In the genomic region with DNA sequence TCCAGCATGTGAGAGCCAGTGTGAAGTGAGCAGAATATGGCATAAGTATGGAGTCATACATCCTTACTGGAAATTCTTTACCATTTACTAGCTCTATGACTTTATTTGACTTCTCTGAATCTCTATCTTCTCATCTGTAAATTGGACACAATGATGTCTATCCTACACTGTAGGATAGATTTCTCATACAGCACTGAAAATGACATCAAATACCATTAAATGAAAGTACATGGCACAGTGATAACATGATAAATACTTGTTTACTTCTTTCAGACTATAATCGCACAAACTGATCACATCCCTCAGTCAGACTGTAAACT, we compare ENCODE assay signal across 9 cellular contexts. TPM values are rescaled to one million over a fixed set of nuclear protein-coding genes. Genes with fewer than 3 reads are reported as not detected.
A peak's percentile ranks its signal among the peaks of the same experiment; 100 is the strongest.
DNase-seq lines count a peak whose midpoint lies in the region; ATAC-seq, FAIRE-seq and TF ChIP-seq lines count a peak whose summit lies in the region.
"Had no signal": no experiment of that assay in that cellular context is flagged by ENCODE, and none has a peak within 500 bp of the region (broad histone marks: within the 10 kb centered on the region; RNA-seq: fewer than 3 reads in every experiment).

No MANE protein-coding gene starts in this region.

- no peak overlapping the region for H3K4me3 ChIP-seq in HUES48 (ENCODE audit: low read depth, low read length)
- peak overlapping the region; percentile 43 to 97 for H3K4me3 ChIP-seq in ascending aorta
- H3K4me3 ChIP-seq in HepG2 (replicated peaks in 1 of 3; ENCODE audit: insufficient read depth in 1 of 3, low read depth in 2 of 3, low read length in 3 of 3) = peak overlapping the region; percentile 10 to 92 (median 46); a peak in 3 of 6 replicates
- H3K4me3 ChIP-seq in subcutaneous abdominal adipose tissue (ENCODE audit: low read depth in 1 of 5, low read length in 5 of 5) = peak overlapping the region; percentile 33 to 88 (median 51)
- no peak overlapping the region for H3K4me3 ChIP-seq in CD4-positive, alpha-beta memory T cell (ENCODE audit: low read length in 2 of 2)

- H3K9me3 ChIP-seq in HUES48 (ENCODE audit: control insufficient read depth, insufficient read depth, low read length) (no peaks in the 10 kb centered on the region), ascending aorta (no peaks in the 10 kb centered on the region), HepG2 (ENCODE audit: low read length) (no peaks in the 10 kb centered on the region), subcutaneous abdominal adipose tissue (ENCODE audit: control insufficient read depth in 5 of 5, low read length in 5 of 5) (no peaks in the 10 kb centered on the region)
- H3K9me3 ChIP-seq in CD4-positive, alpha-beta memory T cell (ENCODE audit: control insufficient read depth in 1 of 2, low read length in 2 of 2) = no peaks in the 10 kb centered on the region

- no peaks in the 10 kb centered on the region for H4K20me1 ChIP-seq in HepG2 (ENCODE audit: insufficient read depth, low read length)

- POLR2A ChIA-PET in HepG2 (lab: Yijun Ruan, JAX) = interaction anchor here (1.0 to 1.7 kb wide), 4 partner anchors 149 to 318 kb away, joined by 3 to 7 read pairs (median 5); a partner anchor contains a TSS
- POLR2A ChIA-PET in CD4-positive, alpha-beta memory T cell (lab: Charles Lee; ENCODE audit: partially characterized antibody) = no interaction called here

- in situ Hi-C loops in HepG2 (cut with HindIII; ENCODE audit: extremely low pct_ligation_motif_present, low pct_unique_long_range_greater_than_20kb) = loop anchor here (5.0 kb wide), 3 partner anchors 68 to 313 kb away; a partner anchor contains a TSS

- H2AFZ ChIP-seq in HepG2 (ENCODE audit: low read length) = no peak overlapping the region

- WGBS in HepG2 (ENCODE audit: low lambda C conversion rate) = 0% methylated on average over 1 of the region's 1 CpG

- H3K27ac Mint-ChIP-seq in natural killer cell treated with Interleukin-12 subunit alpha and Interleukin-12 subunit beta and Interleukin-15 and Interleukin-18, amount 100 ng/mL, for 72 hours = no peak overlapping the region
- H3K27ac Mint-ChIP-seq in CD4-positive, alpha-beta memory T cell = peak overlapping the region in 1 of 7 donors; percentile 6
- H3K27ac Mint-ChIP-seq: activated naive CD8-positive, alpha-beta T cell treated with anti-CD3 and anti-CD28 coated beads, Interleukin-2, amount 10 ng/mL, durations not matched to agents 7 days and 5 days had no signal

- peak overlapping the region; percentile 85 for H3K4me2 ChIP-seq in HepG2 (ENCODE audit: low read depth, low read length)

- FAIRE-seq in HepG2 (lab: Jason Lieb, UNC) = no peak

- H3K27ac ChIP-seq in HUES48 (ENCODE audit: low read depth, low read length) = peak overlapping the region; percentile 95
- peak overlapping the region; percentile 92 to 98 for H3K27ac ChIP-seq in ascending aorta
- H3K27ac ChIP-seq in HepG2 (ENCODE audit: extremely low read length, insufficient read depth, low read length) = no peak overlapping the region
- H3K27ac ChIP-seq in subcutaneous abdominal adipose tissue (ENCODE audit: low read depth, low read length) = peak overlapping the region; percentile 87
- no peak overlapping the region for H3K27ac ChIP-seq in CD4-positive, alpha-beta memory T cell (ENCODE audit: low read depth, low read length)

- BruUV-seq in HepG2 (replicated peaks; lab: Mats Ljungman, UMichigan) = no TSS peak

- no peaks in the 10 kb centered on the region for H3K9me3 Mint-ChIP-seq in natural killer cell treated with Interleukin-12 subunit alpha and Interleukin-12 subunit beta and Interleukin-15 and Interleukin-18, amount 100 ng/mL, for 72 hours
- H3K9me3 Mint-ChIP-seq in CD4-positive, alpha-beta memory T cell = no peaks in the 10 kb centered on the region
- H3K9me3 Mint-ChIP-seq: activated naive CD8-positive, alpha-beta T cell treated with anti-CD3 and anti-CD28 coated beads, Interleukin-2, amount 10 ng/mL, durations not matched to agents 7 days and 5 days had no signal

- H3K9ac ChIP-seq in HUES48 (ENCODE audit: low read depth, low read length) = no peak overlapping the region
- peak overlapping the region; percentile 18; the same call in 1 of the 2 replicates for H3K9ac ChIP-seq in HepG2 (ENCODE audit: insufficient read depth, low read depth, low read length)
- peak overlapping the region; percentile 60 to 82 (median 66) for H3K9ac ChIP-seq in subcutaneous abdominal adipose tissue (ENCODE audit: low read length in 5 of 5)

- peaks cover 28% of the 10 kb centered on the region for H3K79me2 ChIP-seq in HepG2 (ENCODE audit: insufficient read depth, low read length)

- H3K27me3 Mint-ChIP-seq in natural killer cell treated with Interleukin-12 subunit alpha and Interleukin-12 subunit beta and Interleukin-15 and Interleukin-18, amount 100 ng/mL, for 72 hours = peaks cover 29 to 43% of the 10 kb centered on the region in 2 donors
- H3K27me3 Mint-ChIP-seq in CD4-positive, alpha-beta memory T cell = peaks cover 8 to 20% of the 10 kb centered on the region in 2 donors

- H3K36me3 ChIP-seq in HUES48 (ENCODE audit: control insufficient read depth, insufficient read depth, low read length) = no peaks in the 10 kb centered on the region
- no peaks in the 10 kb centered on the region for H3K36me3 ChIP-seq in ascending aorta
- H3K36me3 ChIP-seq in HepG2 (replicated peaks in 1 of 2; ENCODE audit: control insufficient read depth in 1 of 2, insufficient read depth in 2 of 2, low read length in 2 of 2) = no peaks in the 10 kb centered on the region
- no peaks in the 10 kb centered on the region for H3K36me3 ChIP-seq in subcutaneous abdominal adipose tissue (ENCODE audit: control insufficient read depth in 5 of 5, insufficient read depth in 5 of 5, low read length in 5 of 5)
- H3K36me3 ChIP-seq in CD4-positive, alpha-beta memory T cell (ENCODE audit: insufficient read depth, low read length) = no peaks in the 10 kb centered on the region

- H3K4me1 Mint-ChIP-seq in natural killer cell treated with Interleukin-12 subunit alpha and Interleukin-12 subunit beta and Interleukin-15 and Interleukin-18, amount 100 ng/mL, for 72 hours (ENCODE audit: low read depth in 2 of 2) = peaks cover 25 to 29% of the 10 kb centered on the region in 2 donors
- peaks cover 16 to 23% (median 20%) of the 10 kb centered on the region in 4 donors for H3K4me1 Mint-ChIP-seq in CD4-positive, alpha-beta memory T cell

- DNase-seq in ascending aorta (ENCODE audit: low spot score in 2 of 2) (no peak), HepG2 (ENCODE audit: low spot score) (no peak), OCI-M1 (lab: John Stamatoyannopoulos, UW) (no peak)
- DNase-seq in natural killer cell treated with Interleukin-12 subunit alpha and Interleukin-12 subunit beta and Interleukin-15 and Interleukin-18, amount 100 ng/mL, for 72 hours (ENCODE audit: low spot score) = no peak
- DNase-seq in CD4-positive, alpha-beta memory T cell = no peak
- DNase-seq: activated naive CD8-positive, alpha-beta T cell treated with anti-CD3 and anti-CD28 coated beads, Interleukin-2, amount 10 ng/mL, durations not matched to agents 7 days and 5 days had no signal

- intact Hi-C loops in ascending aorta (cut with DNase I) (loop anchor here (5.0 kb wide), 2 partner anchors 148 to 1363 kb away; a partner anchor contains a TSS), HepG2 (cut with micrococcal nuclease; ENCODE audit: unreplicated experiment) (loop anchor here (2.0 kb wide), 1 partner anchor 312 kb away; a partner anchor contains a TSS)
- intact Hi-C loops in CD4-positive, alpha-beta memory T cell (cut with micrococcal nuclease) = no loop called here

- TF ChIP-seq CTCF in ascending aorta (IDR thresholded peaks at IDR 0.05) (no peak), HepG2 (CRISPR knock-in tag; IDR thresholded peaks at IDR 0.05) (no peak)

- CTCF ChIA-PET in HepG2 (lab: Yijun Ruan, JAX; ENCODE audit: low intra/inter-chr PET ratio, low total read pairs) = interaction anchor here (1.5 kb wide), 1 partner anchor 71 kb away, joined by 10 read pairs; no protein-coding TSS in a partner anchor
- CTCF ChIA-PET in CD4-positive, alpha-beta memory T cell (lab: Charles Lee; ENCODE audit: partially characterized antibody) = interaction anchor here (0.6 to 7.1 kb wide), 4 partner anchors 24 to 313 kb away, joined by 3 to 203 read pairs (median 6); no protein-coding TSS in a partner anchor

- H3K4me3 Mint-ChIP-seq in natural killer cell treated with Interleukin-12 subunit alpha and Interleukin-12 subunit beta and Interleukin-15 and Interleukin-18, amount 100 ng/mL, for 72 hours = no peak overlapping the region
- peak overlapping the region in 2 of 8 donors; percentile 16 to 30 for H3K4me3 Mint-ChIP-seq in CD4-positive, alpha-beta memory T cell

- H3K27me3 ChIP-seq in HUES48 (ENCODE audit: control insufficient read depth, insufficient read depth, low read length) = no peaks in the 10 kb centered on the region
- H3K27me3 ChIP-seq in ascending aorta = no peaks in the 10 kb centered on the region
- H3K27me3 ChIP-seq in HepG2 (ENCODE audit: control insufficient read depth in 1 of 2, insufficient read depth in 2 of 2, low read length in 2 of 2) = no peaks in the 10 kb centered on the region; a peak in 1 of 5 replicates
- no peaks in the 10 kb centered on the region for H3K27me3 ChIP-seq in subcutaneous abdominal adipose tissue (ENCODE audit: control insufficient read depth in 5 of 5, insufficient read depth in 4 of 5, low read length in 5 of 5)
- H3K27me3 ChIP-seq in CD4-positive, alpha-beta memory T cell (ENCODE audit: insufficient read depth, low read length) = peaks cover 2% of the 10 kb centered on the region

- TF ChIP-seq EP300 in HepG2 (IDR thresholded peaks at IDR 0.05; ENCODE audit: low read depth in 2 of 2, low read length in 2 of 2) = no peak
- TF ChIP-seq EP300 in HepG2 (CRISPR knock-in tag; IDR thresholded peaks at IDR 0.05; ENCODE audit: borderline replicate concordance) = no peak

- no peaks in the 10 kb centered on the region for H3K36me3 Mint-ChIP-seq in natural killer cell treated with Interleukin-12 subunit alpha and Interleukin-12 subunit beta and Interleukin-15 and Interleukin-18, amount 100 ng/mL, for 72 hours
- peaks cover 0 to 5% of the 10 kb centered on the region in 2 donors for H3K36me3 Mint-ChIP-seq in CD4-positive, alpha-beta memory T cell
- H3K36me3 Mint-ChIP-seq: activated naive CD8-positive, alpha-beta T cell treated with anti-CD3 and anti-CD28 coated beads, Interleukin-2, amount 10 ng/mL, durations not matched to agents 7 days and 5 days had no signal

- TF ChIP-seq RAD21 in HepG2 (CRISPR knock-in tag; IDR thresholded peaks at IDR 0.05) = no peak

- H3K4me1 ChIP-seq in HUES48 (ENCODE audit: control insufficient read depth, insufficient read depth, low read length) (peaks cover 29% of the 10 kb centered on the region), ascending aorta (peaks cover 8 to 50% of the 10 kb centered on the region in 2 donors), HepG2 (ENCODE audit: insufficient read depth, low read length) (peaks cover 53% of the 10 kb centered on the region), subcutaneous abdominal adipose tissue (ENCODE audit: control insufficient read depth in 5 of 5, insufficient read depth in 5 of 5, low read length in 5 of 5) (peaks cover 8 to 72% (median 57%) of the 10 kb centered on the region in 5 donors)
- H3K4me1 ChIP-seq in CD4-positive, alpha-beta memory T cell (ENCODE audit: insufficient read depth, low read length) = peaks cover 19% of the 10 kb centered on the region

- TF ChIP-seq POLR2A in HepG2 (IDR thresholded peaks at IDR 0.05; ENCODE audit: insufficient read depth in 1 of 2, low read depth in 2 of 2, low read length in 2 of 2) = no peak

- no peak for ATAC-seq in HepG2
- no peak for ATAC-seq in natural killer cell treated with Interleukin-12 subunit alpha and Interleukin-12 subunit beta and Interleukin-15 and Interleukin-18, amount 100 ng/mL, for 72 hours
- ATAC-seq in HG02981 (IDR thresholded peaks at IDR 0.05; ENCODE audit: unreplicated experiment) = no peak

RNA-seq across cellular contexts. Expression of a gene that starts 1.3 kb away (rescaled TPM):
- 13.0 TPM for total RNA-seq in ascending aorta
- 4.1 and 6.1 TPM in 2 replicates for total RNA-seq in HepG2 (2016; rRNA removed; fragmentation: Illumina TruSeq; extraction: Trizol)
- 0.79 and 1.0 TPM in 2 replicates for total RNA-seq in HepG2 (2016; cell fraction: cytosol; rRNA removed; fragmentation: Illumina TruSeq; extraction: Trizol; ENCODE audit: low read depth)
- total RNA-seq in HepG2 (2016; cell fraction: insoluble cytoplasmic fraction; rRNA removed; fragmentation: Illumina TruSeq; extraction: Trizol) = 3.9 and 7.0 TPM in 2 replicates
- total RNA-seq in HepG2 (2016; cell fraction: membrane; rRNA removed; fragmentation: Illumina TruSeq; extraction: Trizol) = 2.7 and 3.0 TPM in 2 replicates
- total RNA-seq in HepG2 (2016; cell fraction: nucleus; rRNA removed; fragmentation: Illumina TruSeq; extraction: Trizol) = 3.4 and 3.8 TPM in 2 replicates
- 2.1 and 3.0 TPM in 2 replicates for polyA plus RNA-seq in HepG2 (2011; rRNA removed)
- polyA plus RNA-seq in HepG2 (2011; cell fraction: cytosol; rRNA removed) = 1.1 and 2.2 TPM in 2 replicates
- polyA plus RNA-seq in HepG2 (2011; cell fraction: nucleus; rRNA removed) = 3.2 and 3.8 TPM in 2 replicates
- 3.3 and 3.8 TPM in 2 replicates for polyA plus RNA-seq in HepG2 (2012)
- 0.33 and 0.38 TPM in 2 replicates for polyA plus RNA-seq in HepG2 (2016; cell fraction: cytosol; fragmentation: Illumina TruSeq; extraction: Trizol; ENCODE audit: low read depth)
- polyA plus RNA-seq in HepG2 (2016; cell fraction: insoluble cytoplasmic fraction; fragmentation: Illumina TruSeq; extraction: Trizol; ENCODE audit: low read depth) = 4.1 and 4.2 TPM in 2 replicates
- polyA plus RNA-seq in HepG2 (2016; cell fraction: membrane; fragmentation: Illumina TruSeq; extraction: Trizol; ENCODE audit: low read depth) = 0.71 and 0.99 TPM in 2 replicates
- polyA plus RNA-seq in HepG2 (2016; cell fraction: nucleus; fragmentation: Illumina TruSeq; extraction: Trizol; ENCODE audit: insufficient read depth, low read depth) = 2.9 and 4.9 TPM in 2 replicates
- polyA minus RNA-seq in HepG2 (2011; rRNA and poly(A)+ RNA removed; ENCODE audit: low replicate concordance) = 6.0 and 23.5 TPM in 2 replicates
- polyA minus RNA-seq in HepG2 (2011; cell fraction: cytosol; rRNA and poly(A)+ RNA removed) = 2.5 and 3.6 TPM in 2 replicates
- 17.0 and 19.6 TPM in 2 replicates for polyA minus RNA-seq in HepG2 (2011; cell fraction: nucleus; rRNA and poly(A)+ RNA removed)
- total RNA-seq in natural killer cell treated with Interleukin-12 subunit alpha and Interleukin-12 subunit beta and Interleukin-15 and Interleukin-18, amount 100 ng/mL, for 72 hours = 1 to 10 TPM in 1 of 2 donors, under 1 TPM in 1; 0.67 to 1.8 TPM
- under 1 TPM; 0.47 to 0.84 TPM for total RNA-seq in CD4-positive, alpha-beta memory T cell
- polyA plus RNA-seq in CD4-positive, alpha-beta memory T cell = under 1 TPM in 1 of 2 donors, not detected in 1; 0.24 TPM

Comparison
In these comparisons a context has a peak if more than half of its experiments do, and no peak if none do; other contexts are left out.
1. H3K27ac ChIP-seq: peak in HUES48 (single experiment), ascending aorta (2 of 2) and subcutaneous abdominal adipose tissue (single experiment); none in HepG2 (single experiment) and CD4-positive, alpha-beta memory T cell (single experiment).
2. H3K4me3 ChIP-seq: peak in ascending aorta (2 of 2), HepG2 (3 of 3) and subcutaneous abdominal adipose tissue (5 of 5); none in HUES48 (single experiment) and CD4-positive, alpha-beta memory T cell (0 of 2).